1 cellular context compared by ENCODE assay signal in the genomic region with DNA sequence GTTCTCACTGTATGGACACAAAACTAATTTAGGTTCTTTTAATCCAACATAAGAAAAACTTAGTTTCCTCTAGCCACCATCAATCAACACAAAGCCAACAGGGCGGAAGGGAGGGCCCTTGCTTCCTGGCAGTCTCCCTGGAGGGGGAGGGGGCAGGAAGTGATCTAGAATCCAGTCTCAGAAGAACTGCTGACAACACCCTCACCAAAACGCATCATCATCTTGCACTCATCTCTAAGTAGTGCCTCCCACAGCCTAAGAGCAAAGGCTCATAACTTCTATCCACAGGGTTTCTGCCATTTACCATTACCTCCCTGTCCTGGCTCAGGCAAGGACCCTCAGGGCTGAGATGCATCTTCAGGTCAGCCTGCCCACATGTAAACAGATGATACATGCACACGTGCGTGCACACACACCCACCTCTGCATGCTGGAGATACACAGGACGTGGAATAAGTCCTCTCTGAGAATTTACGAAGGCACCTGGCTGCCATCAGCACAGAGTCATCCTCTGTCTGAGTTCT.
TF ChIP-seq lines count a peak whose summit lies in the region.

No MANE protein-coding gene starts in this region.

TF ChIP-seq in SK-N-SH treated with all-trans-retinoic acid at 6 μM for 48 hours, 23 proteins besides CTCF, POLR2A, EP300 and RAD21 (continued from another document):
- TF ChIP-seq, protein P1, sequence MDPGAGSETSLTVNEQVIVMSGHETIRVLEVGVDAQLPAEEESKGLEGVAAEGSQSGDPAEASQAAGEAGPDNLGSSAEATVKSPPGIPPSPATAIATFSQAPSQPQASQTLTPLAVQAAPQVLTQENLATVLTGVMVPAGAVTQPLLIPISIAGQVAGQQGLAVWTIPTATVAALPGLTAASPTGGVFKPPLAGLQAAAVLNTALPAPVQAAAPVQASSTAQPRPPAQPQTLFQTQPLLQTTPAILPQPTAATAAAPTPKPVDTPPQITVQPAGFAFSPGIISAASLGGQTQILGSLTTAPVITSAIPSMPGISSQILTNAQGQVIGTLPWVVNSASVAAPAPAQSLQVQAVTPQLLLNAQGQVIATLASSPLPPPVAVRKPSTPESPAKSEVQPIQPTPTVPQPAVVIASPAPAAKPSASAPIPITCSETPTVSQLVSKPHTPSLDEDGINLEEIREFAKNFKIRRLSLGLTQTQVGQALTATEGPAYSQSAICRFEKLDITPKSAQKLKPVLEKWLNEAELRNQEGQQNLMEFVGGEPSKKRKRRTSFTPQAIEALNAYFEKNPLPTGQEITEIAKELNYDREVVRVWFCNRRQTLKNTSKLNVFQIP (CRISPR knock-in tag; IDR thresholded peaks at IDR 0.05; ENCODE audit: borderline replicate concordance, low read depth) = no peak
- TF ChIP-seq RARB (CRISPR knock-in tag; IDR thresholded peaks at IDR 0.05) (no peak), PPARA (CRISPR knock-in tag; IDR thresholded peaks at IDR 0.05; ENCODE audit: borderline replicate concordance) (no peak), CSDC2 (CRISPR knock-in tag; IDR thresholded peaks at IDR 0.05) (no peak)
- TF ChIP-seq, protein P2, sequence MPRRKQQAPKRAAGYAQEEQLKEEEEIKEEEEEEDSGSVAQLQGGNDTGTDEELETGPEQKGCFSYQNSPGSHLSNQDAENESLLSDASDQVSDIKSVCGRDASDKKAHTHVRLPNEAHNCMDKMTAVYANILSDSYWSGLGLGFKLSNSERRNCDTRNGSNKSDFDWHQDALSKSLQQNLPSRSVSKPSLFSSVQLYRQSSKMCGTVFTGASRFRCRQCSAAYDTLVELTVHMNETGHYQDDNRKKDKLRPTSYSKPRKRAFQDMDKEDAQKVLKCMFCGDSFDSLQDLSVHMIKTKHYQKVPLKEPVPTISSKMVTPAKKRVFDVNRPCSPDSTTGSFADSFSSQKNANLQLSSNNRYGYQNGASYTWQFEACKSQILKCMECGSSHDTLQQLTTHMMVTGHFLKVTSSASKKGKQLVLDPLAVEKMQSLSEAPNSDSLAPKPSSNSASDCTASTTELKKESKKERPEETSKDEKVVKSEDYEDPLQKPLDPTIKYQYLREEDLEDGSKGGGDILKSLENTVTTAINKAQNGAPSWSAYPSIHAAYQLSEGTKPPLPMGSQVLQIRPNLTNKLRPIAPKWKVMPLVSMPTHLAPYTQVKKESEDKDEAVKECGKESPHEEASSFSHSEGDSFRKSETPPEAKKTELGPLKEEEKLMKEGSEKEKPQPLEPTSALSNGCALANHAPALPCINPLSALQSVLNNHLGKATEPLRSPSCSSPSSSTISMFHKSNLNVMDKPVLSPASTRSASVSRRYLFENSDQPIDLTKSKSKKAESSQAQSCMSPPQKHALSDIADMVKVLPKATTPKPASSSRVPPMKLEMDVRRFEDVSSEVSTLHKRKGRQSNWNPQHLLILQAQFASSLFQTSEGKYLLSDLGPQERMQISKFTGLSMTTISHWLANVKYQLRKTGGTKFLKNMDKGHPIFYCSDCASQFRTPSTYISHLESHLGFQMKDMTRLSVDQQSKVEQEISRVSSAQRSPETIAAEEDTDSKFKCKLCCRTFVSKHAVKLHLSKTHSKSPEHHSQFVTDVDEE (CRISPR knock-in tag; IDR thresholded peaks at IDR 0.05) = no peak
